In the genomic region with DNA sequence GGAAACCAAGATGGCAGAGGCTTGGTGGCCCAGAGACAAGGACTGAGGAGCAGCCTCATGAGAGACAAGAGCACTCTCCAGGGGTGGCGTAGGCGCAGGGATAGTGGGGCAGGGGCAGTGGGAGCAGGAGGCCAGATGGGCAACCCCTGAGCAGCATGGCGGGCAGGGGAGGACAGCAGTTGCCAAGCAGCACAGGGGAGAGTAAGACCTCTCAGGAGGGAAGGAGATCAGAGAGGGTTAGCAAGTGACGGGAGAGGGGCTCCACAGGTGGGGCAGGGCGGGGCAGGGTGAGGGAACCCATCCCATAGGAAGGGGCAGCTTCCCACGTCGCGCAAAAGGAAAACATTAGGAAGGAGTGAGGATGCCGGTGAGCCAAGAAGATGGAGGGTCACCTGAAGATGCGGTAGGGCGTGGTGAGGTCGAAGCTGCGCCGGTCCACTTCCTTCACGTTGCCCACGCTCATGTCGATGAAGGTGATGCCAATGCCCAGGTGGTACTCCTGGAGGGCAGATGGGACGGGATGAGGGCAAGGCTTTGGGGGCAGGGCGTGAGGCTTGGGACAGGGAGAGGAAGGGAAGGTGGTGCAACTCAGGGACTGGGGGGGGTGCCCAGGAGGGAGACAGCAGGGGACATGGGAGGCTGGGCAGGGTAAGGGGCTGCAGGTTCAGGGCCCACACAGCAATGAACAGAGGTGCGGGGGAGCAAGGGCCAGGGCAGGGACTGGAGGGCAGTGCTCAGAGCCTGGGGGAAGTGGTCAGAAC, we compare ENCODE assay signal across 17 cellular contexts.
"Had no signal": no experiment of that assay in that cellular context is flagged by ENCODE, and none has a peak within 500 bp of the region (broad histone marks: within the 10 kb centered on the region; RNA-seq: fewer than 3 reads in every experiment).

No MANE protein-coding gene starts in this region.

- ATAC-seq: activated naive CD8-positive, alpha-beta T cell treated with anti-CD3 and anti-CD28 coated beads, Interleukin-2, amount 50 U/mL, for 24 hours; gastroesophageal sphincter; naive thymus-derived CD8-positive, alpha-beta T cell had no signal

- H3K4me3 ChIP-seq: coronary artery, esophagus muscularis mucosa, gastroesophageal sphincter, heart left ventricle, thoracic aorta, upper lobe of left lung had no signal

- H3K27ac Mint-ChIP-seq: activated naive CD8-positive, alpha-beta T cell treated with anti-CD3 and anti-CD28 coated beads, Interleukin-2, amount 50 U/mL, for 24 hours had no signal

- H3K9me3 Mint-ChIP-seq: activated naive CD8-positive, alpha-beta T cell treated with anti-CD3 and anti-CD28 coated beads, Interleukin-2, amount 50 U/mL, for 24 hours; naive thymus-derived CD8-positive, alpha-beta T cell had no signal

- H3K27ac ChIP-seq: brain microvascular endothelial cell, coronary artery, esophagus muscularis mucosa, gastroesophageal sphincter, heart left ventricle, thoracic aorta, upper lobe of left lung had no signal

- H3K9me3 ChIP-seq: esophagus muscularis mucosa, gastroesophageal sphincter, heart left ventricle, thoracic aorta, upper lobe of left lung had no signal

- H3K27me3 Mint-ChIP-seq: activated naive CD8-positive, alpha-beta T cell treated with anti-CD3 and anti-CD28 coated beads, Interleukin-2, amount 50 U/mL, for 24 hours; naive thymus-derived CD8-positive, alpha-beta T cell had no signal

- DNase-seq: activated CD4-positive, alpha-beta T cell treated with anti-CD3 and anti-CD28 coated beads, Interleukin-2, amount 50 U/mL, for 4 hours; activated gamma-delta T cell; activated naive CD8-positive, alpha-beta T cell treated with anti-CD3 and anti-CD28 coated beads, Interleukin-2, amount 50 U/mL, for 24 hours; brain microvascular endothelial cell; central memory CD4-positive, alpha-beta T cell; effector CD8-positive, alpha-beta T cell; mesendoderm; naive thymus-derived CD8-positive, alpha-beta T cell; nucleus accumbens; stimulated activated CD4-positive, alpha-beta T cell treated with anti-CD3 and anti-CD28 coated beads, Interleukin-1b, Interleukin-23, amount 100 ng/mL, for 48 hours; T-helper 2 cell had no signal

- H3K27me3 ChIP-seq: brain microvascular endothelial cell, esophagus muscularis mucosa, gastroesophageal sphincter, heart left ventricle, upper lobe of left lung had no signal

- H3K4me3 Mint-ChIP-seq: activated naive CD8-positive, alpha-beta T cell treated with anti-CD3 and anti-CD28 coated beads, Interleukin-2, amount 50 U/mL, for 24 hours; naive thymus-derived CD8-positive, alpha-beta T cell had no signal
